15 cellular contexts compared by ENCODE assay signal in the genomic region with DNA sequence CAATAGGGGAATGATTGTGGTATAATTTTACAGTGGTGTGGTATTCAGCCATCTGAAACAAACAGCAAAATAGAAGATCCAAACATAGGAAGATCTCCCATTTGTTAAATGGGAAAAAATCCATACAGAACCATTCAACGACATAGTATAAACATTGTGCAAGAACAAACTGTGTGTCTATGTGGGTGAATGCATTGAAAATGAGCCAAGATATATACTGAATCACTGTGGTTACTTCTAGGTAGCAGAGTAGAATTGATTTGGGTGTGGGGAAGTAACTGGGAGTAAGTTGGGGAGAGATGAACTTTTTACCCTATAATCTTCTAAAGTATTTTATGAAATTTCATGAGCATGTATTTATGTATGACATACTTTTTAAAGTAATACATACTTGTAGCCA.
DNase-seq lines count a peak whose midpoint lies in the region; TF ChIP-seq lines count a peak whose summit lies in the region.
"Had no signal": no experiment of that assay in that cellular context is flagged by ENCODE, and none has a peak within 500 bp of the region (broad histone marks: within the 10 kb centered on the region; RNA-seq: fewer than 3 reads in every experiment).

No MANE protein-coding gene starts in this region.

- 60 to 74% (median 67%) methylated on average over 1 of the region's 1 CpG for WGBS in adrenal gland, 4 donors

- TF ChIP-seq CTCF in adrenal gland (IDR thresholded peaks at IDR 0.05) (no peak), tibial artery (IDR thresholded peaks at IDR 0.05) (no peak)

- TF ChIP-seq POLR2A in adrenal gland (IDR thresholded peaks at IDR 0.05) = no peak

- no peaks in the 10 kb centered on the region for H3K9me3 ChIP-seq in adrenal gland (replicated peaks in 1 of 3)
- no peaks in the 10 kb centered on the region for H3K9me3 ChIP-seq in tibial artery
- H3K9me3 ChIP-seq: suprapubic skin had no signal

- H3K4me1 ChIP-seq in adrenal gland (replicated peaks in 1 of 2) (peaks cover 0 to 8% of the 10 kb centered on the region in 2 donors), tibial artery (no peaks in the 10 kb centered on the region)
- H3K4me1 ChIP-seq: suprapubic skin had no signal

- intact Hi-C loops in adrenal gland (cut with DNase I) (no loop called here), tibial artery (cut with DNase I; ENCODE audit: low total_unique reads) (no loop called here)

- no peak overlapping the region for H3K27ac ChIP-seq in adrenal gland
- no peak overlapping the region for H3K27ac ChIP-seq in tibial artery
- H3K27ac ChIP-seq: suprapubic skin had no signal

- DNase-seq in EH (ENCODE audit: low read depth) (peak; percentile 64), NCI-H460 (ENCODE audit: extremely low read depth, low read depth) (peak; percentile 27), dermis microvascular lymphatic vessel endothelial cell (ENCODE audit: low read depth in 2 of 2) (peak; percentile 36 to 59), lung microvascular endothelial cell (ENCODE audit: low read depth in 2 of 2) (peak; percentile 47 to 79), putamen (ENCODE audit: low spot score) (no peak), adrenal gland (no peak), tibial artery (no peak)
- no peak for DNase-seq in effector CD4-positive, alpha-beta T cell
- DNase-seq: activated CD4-positive, alpha-beta T cell treated with anti-CD3 and anti-CD28 coated beads for 48 hours; caudate nucleus; CD4-positive, CD25-positive, alpha-beta regulatory T cell; erythroblast; GDM1; naive thymus-derived CD8-positive, alpha-beta T cell had no signal

- H3K36me3 ChIP-seq in adrenal gland (replicated peaks in 1 of 2) (no peaks in the 10 kb centered on the region), tibial artery (no peaks in the 10 kb centered on the region)
- H3K36me3 ChIP-seq: suprapubic skin had no signal

- H3K4me3 ChIP-seq in adrenal gland = no peak overlapping the region
- H3K4me3 ChIP-seq in tibial artery = no peak overlapping the region
- H3K4me3 ChIP-seq: suprapubic skin had no signal

- H3K27me3 ChIP-seq in adrenal gland (no peaks in the 10 kb centered on the region), tibial artery (no peaks in the 10 kb centered on the region)
- H3K27me3 ChIP-seq: suprapubic skin had no signal

Comparison
In these comparisons a context has a peak if more than half of its experiments do, and no peak if none do; other contexts are left out.
1. DNase-seq: peak in EH (single experiment), NCI-H460 (single experiment), dermis microvascular lymphatic vessel endothelial cell (2 of 2) and lung microvascular endothelial cell (2 of 2); none in putamen (single experiment), adrenal gland (0 of 7), tibial artery (0 of 2) and effector CD4-positive, alpha-beta T cell (single experiment).